Comparison of ENCODE assay signal across 11 cellular contexts in genomic region chr6:125802943-125803377, GRCh38. TPM values are rescaled to one million over a fixed set of nuclear protein-coding genes. Genes with fewer than 3 reads are reported as not detected.
DNase-seq lines count a peak whose midpoint lies in the region; ATAC-seq and TF ChIP-seq lines count a peak whose summit lies in the region.
"Had no signal": no experiment of that assay in that cellular context is flagged by ENCODE, and none has a peak within 500 bp of the region (broad histone marks: within the 10 kb centered on the region; RNA-seq: fewer than 3 reads in every experiment).

No MANE protein-coding gene starts in this region.

- no peak overlapping the region for H3K27ac Mint-ChIP-seq in neural progenitor cell

- no peaks in the 10 kb centered on the region for H3K79me2 ChIP-seq in neural progenitor cell (ENCODE audit: low read depth)

- no peak overlapping the region for H2AFZ ChIP-seq in neural progenitor cell (replicated peaks)

- H3K9me3 Mint-ChIP-seq in activated T-cell treated with anti-CD3 and anti-CD28 coated beads, Interleukin-2, amount 50 U/mL, for 4 hours, result no peaks in the 10 kb centered on the region
- H3K9me3 Mint-ChIP-seq in neural progenitor cell, result no peaks in the 10 kb centered on the region
- H3K9me3 Mint-ChIP-seq: CD4-positive, CD25-positive, alpha-beta regulatory T cell had no signal

- intact Hi-C loops in A673 (cut with micrococcal nuclease; ENCODE audit: unreplicated experiment) (no loop called here), left ventricle myocardium inferior (cut with micrococcal nuclease) (no loop called here)

- TF ChIP-seq CTCF in A673 (conservative IDR thresholded peaks at IDR 0.05; ENCODE audit: low read depth, low read length), result no peak
- no peak for TF ChIP-seq CTCF in left ventricle myocardium inferior (IDR thresholded peaks at IDR 0.05; ENCODE audit: borderline replicate concordance)
- no peak for TF ChIP-seq CTCF in neural progenitor cell (IDR thresholded peaks at IDR 0.05)
- TF ChIP-seq CTCF in foreskin keratinocyte (conservative IDR thresholded peaks at IDR 0.05), result no peak

- BruUV-seq in A673 (replicated peaks; lab: Mats Ljungman, UMichigan), result no TSS peak

- DNase-seq in A673 (ENCODE audit: low spot score), result no peak
- DNase-seq in RPMI7951 (ENCODE audit: low read depth), result peak; percentile 49
- DNase-seq in left ventricle myocardium inferior, result no peak
- DNase-seq in activated T-cell treated with anti-CD3 and anti-CD28 coated beads, Interleukin-2, amount 50 U/mL, for 4 hours, result no peak
- DNase-seq in neural progenitor cell (ENCODE audit: low spot score), result no peak
- DNase-seq in foreskin keratinocyte, result no peak
- DNase-seq: anterior cingulate cortex; CD4-positive, CD25-positive, alpha-beta regulatory T cell; NCI-H2171 had no signal

- H3K27ac ChIP-seq in A673 (ENCODE audit: low read depth, low read length, poor library complexity, severe bottlenecking) (peak overlapping the region; percentile 25), left ventricle myocardium inferior (replicated peaks) (peak overlapping the region; percentile 30), neural progenitor cell (no peak overlapping the region), foreskin keratinocyte (no peak overlapping the region)

- H4K20me1 ChIP-seq in neural progenitor cell (ENCODE audit: low read depth), result no peaks in the 10 kb centered on the region

- H3K4me1 ChIP-seq in A673 (ENCODE audit: insufficient read depth, low read length, poor library complexity, severe bottlenecking) (peaks cover 26% of the 10 kb centered on the region), left ventricle myocardium inferior (peaks cover 5% of the 10 kb centered on the region), neural progenitor cell (no peaks in the 10 kb centered on the region), foreskin keratinocyte (peaks cover 13% of the 10 kb centered on the region)

- H3K4me3 ChIP-seq in A673 (ENCODE audit: low read depth, low read length, poor library complexity, severe bottlenecking) (no peak overlapping the region), left ventricle myocardium inferior (no peak overlapping the region), neural progenitor cell (no peak overlapping the region)

- H3K4me1 Mint-ChIP-seq in activated T-cell treated with anti-CD3 and anti-CD28 coated beads, Interleukin-2, amount 50 U/mL, for 4 hours (ENCODE audit: low read depth), result peaks cover 68% of the 10 kb centered on the region
- no peaks in the 10 kb centered on the region for H3K4me1 Mint-ChIP-seq in neural progenitor cell

- peak; percentile 16 for ATAC-seq in GM21390 (IDR thresholded peaks at IDR 0.05; ENCODE audit: unreplicated experiment)
- ATAC-seq in activated T-cell treated with anti-CD3 and anti-CD28 coated beads, Interleukin-2, amount 50 U/mL, for 4 hours, result no peak
- ATAC-seq in HG03469 (IDR thresholded peaks at IDR 0.05; ENCODE audit: unreplicated experiment), result no peak
- ATAC-seq in foreskin keratinocyte, result no peak

- POLR2A ChIA-PET in A673 (lab: Charles Lee; ENCODE audit: low non-redundant PET), result no interaction called here

- H3K27me3 ChIP-seq in A673 (replicated peaks; ENCODE audit: insufficient read depth, low read depth, low read length, poor library complexity) (no peaks in the 10 kb centered on the region), left ventricle myocardium inferior (ENCODE audit: low read depth) (no peaks in the 10 kb centered on the region), neural progenitor cell (no peaks in the 10 kb centered on the region), foreskin keratinocyte (no peaks in the 10 kb centered on the region)

- H3K36me3 ChIP-seq in A673 (ENCODE audit: insufficient read depth, low read length, poor library complexity, severe bottlenecking) (no peaks in the 10 kb centered on the region), left ventricle myocardium inferior (peaks cover 5% of the 10 kb centered on the region), neural progenitor cell (no peaks in the 10 kb centered on the region)

- H3K4me3 Mint-ChIP-seq in activated T-cell treated with anti-CD3 and anti-CD28 coated beads, Interleukin-2, amount 50 U/mL, for 4 hours, result no peak overlapping the region
- no peak overlapping the region for H3K4me3 Mint-ChIP-seq in neural progenitor cell
- H3K4me3 Mint-ChIP-seq: CD4-positive, CD25-positive, alpha-beta regulatory T cell had no signal

- H3K4me2 ChIP-seq in neural progenitor cell, result no peak overlapping the region

- no peaks in the 10 kb centered on the region for H3K27me3 Mint-ChIP-seq in activated T-cell treated with anti-CD3 and anti-CD28 coated beads, Interleukin-2, amount 50 U/mL, for 4 hours (ENCODE audit: low read depth)
- H3K27me3 Mint-ChIP-seq in neural progenitor cell (ENCODE audit: insufficient read depth, low read depth), result no peaks in the 10 kb centered on the region
- H3K27me3 Mint-ChIP-seq: CD4-positive, CD25-positive, alpha-beta regulatory T cell had no signal

- CTCF ChIA-PET in A673 (lab: Charles Lee), result no interaction called here

- H3K36me3 Mint-ChIP-seq in activated T-cell treated with anti-CD3 and anti-CD28 coated beads, Interleukin-2, amount 50 U/mL, for 4 hours (ENCODE audit: insufficient read depth), result peaks cover 30% of the 10 kb centered on the region
- H3K36me3 Mint-ChIP-seq in neural progenitor cell, result no peaks in the 10 kb centered on the region

- H3F3A ChIP-seq in neural progenitor cell (ENCODE audit: low read depth), result no peaks in the 10 kb centered on the region

- no peak overlapping the region for H3K9ac ChIP-seq in neural progenitor cell

- H3K9me3 ChIP-seq in A673 (ENCODE audit: low read depth, low read length, poor library complexity, severe bottlenecking), result no peaks in the 10 kb centered on the region
- H3K9me3 ChIP-seq in left ventricle myocardium inferior (replicated peaks), result no peaks in the 10 kb centered on the region
- H3K9me3 ChIP-seq in neural progenitor cell (ENCODE audit: low read depth), result no peaks in the 10 kb centered on the region

RNA-seq across cellular contexts. Expression of gene NCOA7, which starts 12.2 kb away (rescaled TPM):
- total RNA-seq in A673 (2021), result 30.1 and 33.5 TPM in 2 replicates
- 12.8 and 17.9 TPM in 2 replicates for total RNA-seq in RPMI7951 (2014; rRNA removed; shearing (Covaris generic))
- total RNA-seq in left ventricle myocardium inferior, result 10.3 TPM
- total RNA-seq in activated T-cell treated with anti-CD3 and anti-CD28 coated beads, Interleukin-2, amount 50 U/mL, for 4 hours, result 10 to 100 TPM; 47.8 to 58.8 (median 57.8) TPM
- total RNA-seq in neural progenitor cell (ENCODE audit: low replicate concordance), result 2.8 and 7.7 TPM in 2 replicates
- 13.0 and 14.7 TPM in 2 replicates for total RNA-seq in foreskin keratinocyte
- polyA plus RNA-seq in foreskin keratinocyte, result 3.6 and 4.9 TPM in 2 replicates

RNA-seq across cellular contexts. Expression of gene HEY2, which starts 53.5 kb away (rescaled TPM):
- total RNA-seq in A673 (2021) (0.15 and 0.32 TPM in 2 replicates), left ventricle myocardium inferior (25.6 TPM), neural progenitor cell (ENCODE audit: low replicate concordance) (0.74 and 1.1 TPM in 2 replicates), foreskin keratinocyte (not detected in 2 replicates)
- 0.10 and 0.36 TPM in 2 replicates for total RNA-seq in RPMI7951 (2014; rRNA removed; shearing (Covaris generic))
- total RNA-seq in activated T-cell treated with anti-CD3 and anti-CD28 coated beads, Interleukin-2, amount 50 U/mL, for 4 hours, result under 1 TPM in 1 of 3 donors, not detected in 2; 0.10 TPM
- polyA plus RNA-seq in foreskin keratinocyte, result not detected in 2 replicates
- total RNA-seq: CD4-positive, CD25-positive, alpha-beta regulatory T cell had no signal

Comparison
In these comparisons a context has a peak if more than half of its experiments do, and no peak if none do; other contexts are left out.
1. H3K27ac ChIP-seq: peak in A673 (single experiment) and left ventricle myocardium inferior (single experiment); none in neural progenitor cell (single experiment) and foreskin keratinocyte (single experiment).
2. RNA of gene HEY2, which starts 53.5 kb away (total RNA-seq): 25.6 TPM in left ventricle myocardium inferior (single experiment); 0.74 to 1.1 TPM in neural progenitor cell, 0.10 to 0.36 TPM in RPMI7951, 0.15 to 0.32 TPM in A673, 0.10 TPM in activated T-cell treated with anti-CD3 and anti-CD28 coated beads, Interleukin-2, amount 50 U/mL, for 4 hours and not detected in foreskin keratinocyte; every median in the first group is over 10 times any median in the second.